In genomic region chr9:127852829-127853228, GRCh38 we compare ENCODE assay signal across 12 cellular contexts. TPM values are rescaled to one million over a fixed set of nuclear protein-coding genes. Genes with fewer than 3 reads are reported as not detected.
A peak's percentile ranks its signal among the peaks of the same experiment; 100 is the strongest.
DNase-seq lines count a peak whose midpoint lies in the region; ATAC-seq and TF ChIP-seq lines count a peak whose summit lies in the region.
"Had no signal": no experiment of that assay in that cellular context is flagged by ENCODE, and none has a peak within 500 bp of the region (broad histone marks: within the 10 kb centered on the region; RNA-seq: fewer than 3 reads in every experiment).

No MANE protein-coding gene starts in this region.

- H3K36me3 Mint-ChIP-seq in activated naive CD4-positive, alpha-beta T cell treated with anti-CD3 and anti-CD28 coated beads, Interleukin-2, amount 10 ng/mL, durations not matched to agents 7 days and 5 days = peaks cover 37% of the 10 kb centered on the region
- H3K36me3 Mint-ChIP-seq in activated naive CD4-positive, alpha-beta T cell treated with anti-CD3 and anti-CD28 coated beads, Interleukin-2, amount 50 U/mL, for 72 hours = peaks cover 23 to 46% of the 10 kb centered on the region in 2 donors

- ATAC-seq in activated naive CD4-positive, alpha-beta T cell treated with anti-CD3 and anti-CD28 coated beads, Interleukin-2, amount 50 U/mL, for 72 hours = no peak
- ATAC-seq in HG02884 (IDR thresholded peaks at IDR 0.05; ENCODE audit: unreplicated experiment) (no peak), HG03442 (IDR thresholded peaks at IDR 0.05; ENCODE audit: unreplicated experiment) (no peak)
- ATAC-seq: foreskin keratinocyte had no signal

- H3K4me1 ChIP-seq in breast epithelium (no peaks in the 10 kb centered on the region), mesodermal cell (ENCODE audit: control insufficient read depth, insufficient read depth, low read length, poor library complexity, severe bottlenecking) (peaks cover 14% of the 10 kb centered on the region), transverse colon (peaks cover 0 to 19% (median 2%) of the 10 kb centered on the region in 4 donors)
- H3K4me1 ChIP-seq: foreskin keratinocyte had no signal

- CTCF ChIA-PET in activated naive CD4-positive, alpha-beta T cell treated with anti-CD3 and anti-CD28 coated beads, Interleukin-2, amount 10 ng/mL, durations not matched to agents 7 days and 5 days (lab: Charles Lee) = interaction anchor here (1.6 kb wide), 1 partner anchor 49 kb away, joined by 3 read pairs; no protein-coding TSS in a partner anchor

- peaks cover 41% of the 10 kb centered on the region for H3K4me1 Mint-ChIP-seq in activated naive CD4-positive, alpha-beta T cell treated with anti-CD3 and anti-CD28 coated beads, Interleukin-2, amount 10 ng/mL, durations not matched to agents 7 days and 5 days

- TF ChIP-seq EP300 in transverse colon (IDR thresholded peaks at IDR 0.05; ENCODE audit: low read depth) = no peak

- in situ Hi-C loops in transverse colon (cut with MboI; ENCODE audit: low pct_ligation_motif_present in 1 of 4, low pct_unique_long_range_greater_than_20kb in 1 of 4, low sequenced_read_pairs in 3 of 4) = no loop called here

- H3K27ac ChIP-seq in breast epithelium (peak overlapping the region; percentile 76 to 94), mesodermal cell (ENCODE audit: low read depth, low read length, severe bottlenecking) (no peak overlapping the region), transverse colon (peak overlapping the region; percentile 78 to 84 (median 82))
- H3K27ac ChIP-seq: foreskin keratinocyte had no signal

- intact Hi-C loops in breast epithelium (cut with DNase I; ENCODE audit: low total_unique reads) (no loop called here), transverse colon (cut with DNase I; ENCODE audit: low total_unique reads) (no loop called here)

- H3K27me3 ChIP-seq in breast epithelium = no peaks in the 10 kb centered on the region
- H3K27me3 ChIP-seq in transverse colon = no peaks in the 10 kb centered on the region
- H3K27me3 ChIP-seq: foreskin keratinocyte had no signal

- TF ChIP-seq CTCF in breast epithelium (IDR thresholded peaks at IDR 0.05) (no peak), transverse colon (IDR thresholded peaks at IDR 0.05) (no peak)

- H3K36me3 ChIP-seq in breast epithelium (no peaks in the 10 kb centered on the region), mesodermal cell (ENCODE audit: control insufficient read depth, insufficient read depth, low read length) (peaks cover 23% of the 10 kb centered on the region), transverse colon (no peaks in the 10 kb centered on the region)

- no peak overlapping the region for H3K27ac Mint-ChIP-seq in activated naive CD4-positive, alpha-beta T cell treated with anti-CD3 and anti-CD28 coated beads, Interleukin-2, amount 10 ng/mL, durations not matched to agents 7 days and 5 days
- H3K27ac Mint-ChIP-seq in activated naive CD4-positive, alpha-beta T cell treated with anti-CD3 and anti-CD28 coated beads, Interleukin-2, amount 50 U/mL, for 72 hours = peak overlapping the region in 1 of 2 donors; percentile 90

- peak overlapping the region; percentile 61 to 94 (median 64) for H3K4me3 ChIP-seq in breast epithelium
- H3K4me3 ChIP-seq in mesodermal cell (ENCODE audit: extremely low read depth, insufficient read depth, low read length, poor library complexity, severe bottlenecking) = peak overlapping the region; percentile 33
- peak overlapping the region in 3 of 4 donors; percentile 29 to 54 (median 47) for H3K4me3 ChIP-seq in transverse colon

- no peaks in the 10 kb centered on the region for H3K27me3 Mint-ChIP-seq in activated naive CD4-positive, alpha-beta T cell treated with anti-CD3 and anti-CD28 coated beads, Interleukin-2, amount 10 ng/mL, durations not matched to agents 7 days and 5 days

- H3K9me3 ChIP-seq in breast epithelium (peaks cover 7 to 14% of the 10 kb centered on the region in 2 donors), mesodermal cell (ENCODE audit: control insufficient read depth, low read length) (peaks cover 29% of the 10 kb centered on the region), transverse colon (no peaks in the 10 kb centered on the region)

- WGBS in mesodermal cell (ENCODE audit: insufficient coverage in 2 of 2), 2 experiments = 92 to 94% methylated on average over 4 to 6 of the region's 9 CpGs
- 61 to 77% methylated on average over 6 to 9 of the region's 9 CpGs for WGBS in transverse colon (ENCODE audit: low coverage in 1 of 2), 2 donors

- TF ChIP-seq POLR2A in breast epithelium (IDR thresholded peaks at IDR 0.05) = no peak
- TF ChIP-seq POLR2A in transverse colon (IDR thresholded peaks at IDR 0.05) = no peak

- peaks cover 28% of the 10 kb centered on the region for H3K9me3 Mint-ChIP-seq in activated naive CD4-positive, alpha-beta T cell treated with anti-CD3 and anti-CD28 coated beads, Interleukin-2, amount 10 ng/mL, durations not matched to agents 7 days and 5 days
- peaks cover 9 to 16% of the 10 kb centered on the region in 2 donors for H3K9me3 Mint-ChIP-seq in activated naive CD4-positive, alpha-beta T cell treated with anti-CD3 and anti-CD28 coated beads, Interleukin-2, amount 50 U/mL, for 72 hours
- H3K9me3 Mint-ChIP-seq: neural crest cell had no signal

- no peak for DNase-seq in activated naive CD4-positive, alpha-beta T cell treated with anti-CD3 and anti-CD28 coated beads, Interleukin-2, amount 10 ng/mL, durations not matched to agents 7 days and 5 days
- no peak for DNase-seq in activated naive CD4-positive, alpha-beta T cell treated with anti-CD3 and anti-CD28 coated beads, Interleukin-2, amount 50 U/mL, for 72 hours (ENCODE audit: low spot score in 2 of 2)
- no peak for DNase-seq in breast epithelium (ENCODE audit: low spot score in 2 of 2)
- no peak for DNase-seq in transverse colon
- no peak for DNase-seq in cerebellar cortex (ENCODE audit: low spot score)
- DNase-seq: foreskin keratinocyte, GOT3, NCI-H2081 treated with DMSO at 0.1 percent for 48 hours had no signal

- H3K4me3 Mint-ChIP-seq in activated naive CD4-positive, alpha-beta T cell treated with anti-CD3 and anti-CD28 coated beads, Interleukin-2, amount 10 ng/mL, durations not matched to agents 7 days and 5 days = peak overlapping the region; percentile 88
- H3K4me3 Mint-ChIP-seq: neural crest cell had no signal

RNA-seq across cellular contexts. Expression of gene ENG, which starts 1.6 kb away (rescaled TPM):
- 10 to 100 TPM; 12.9 to 24.1 TPM for total RNA-seq in activated naive CD4-positive, alpha-beta T cell treated with anti-CD3 and anti-CD28 coated beads, Interleukin-2, amount 50 U/mL, for 72 hours
- total RNA-seq in breast epithelium = 10 to 100 TPM; 21.5 to 50.8 (median 30.9) TPM
- 69.9 TPM for polyA plus RNA-seq in mesodermal cell (2013, experiment 1 of 2)
- 50.6 TPM for polyA plus RNA-seq in mesodermal cell (2013, experiment 2 of 2)
- 10 to 100 TPM; 10.6 to 23.9 (median 17.0) TPM for total RNA-seq in transverse colon

RNA-seq across cellular contexts. Expression of gene AK1, which starts 24.6 kb away (rescaled TPM):
- 10 to 100 TPM; 19.0 to 31.3 TPM for total RNA-seq in activated naive CD4-positive, alpha-beta T cell treated with anti-CD3 and anti-CD28 coated beads, Interleukin-2, amount 50 U/mL, for 72 hours
- total RNA-seq in breast epithelium (10 to 100 TPM; 23.5 to 30.2 (median 23.6) TPM), transverse colon (100 to 1,000 TPM in 1 of 4 donors, 10 to 100 TPM in 3; 24.7 to 110 (median 62.4) TPM)
- 88.2 TPM for polyA plus RNA-seq in mesodermal cell (2013, experiment 1 of 2)
- polyA plus RNA-seq in mesodermal cell (2013, experiment 2 of 2) = 72.8 TPM

RNA-seq across cellular contexts. Expression of gene ST6GALNAC6, which starts 46.6 kb away (rescaled TPM):
- total RNA-seq in activated naive CD4-positive, alpha-beta T cell treated with anti-CD3 and anti-CD28 coated beads, Interleukin-2, amount 50 U/mL, for 72 hours = 10 to 100 TPM; 55.2 to 56.1 TPM
- total RNA-seq in breast epithelium = 100 to 1,000 TPM in 2 of 3 donors, 10 to 100 TPM in 1; 61.5 to 175 (median 103) TPM
- polyA plus RNA-seq in mesodermal cell (2013, experiment 1 of 2) = 42.1 TPM
- polyA plus RNA-seq in mesodermal cell (2013, experiment 2 of 2) = 36.7 TPM
- 10 to 100 TPM; 41.0 to 80.4 (median 75.7) TPM for total RNA-seq in transverse colon

RNA-seq across cellular contexts. Expression of gene FPGS, which starts 50.1 kb away (rescaled TPM):
- total RNA-seq in activated naive CD4-positive, alpha-beta T cell treated with anti-CD3 and anti-CD28 coated beads, Interleukin-2, amount 50 U/mL, for 72 hours = 10 to 100 TPM; 64.8 to 73.8 TPM
- total RNA-seq in breast epithelium (100 to 1,000 TPM in 1 of 3 donors, 10 to 100 TPM in 2; 56.3 to 108 (median 78.6) TPM), transverse colon (100 to 1,000 TPM in 1 of 4 donors, 10 to 100 TPM in 3; 31.4 to 144 (median 74.8) TPM)
- polyA plus RNA-seq in mesodermal cell (2013, experiment 1 of 2) = 57.4 TPM
- 48.9 TPM for polyA plus RNA-seq in mesodermal cell (2013, experiment 2 of 2)
